In genomic region chr14:50944647-50945413, GRCh38 we compare ENCODE assay signal across 8 cellular contexts. TPM values are rescaled to one million over a fixed set of nuclear protein-coding genes. Genes with fewer than 3 reads are reported as not detected.
A peak's percentile ranks its signal among the peaks of the same experiment; 100 is the strongest.
DNase-seq lines count a peak whose midpoint lies in the region; ATAC-seq, FAIRE-seq and TF ChIP-seq lines count a peak whose summit lies in the region.

No MANE protein-coding gene starts in this region.

- H3K27me3 ChIP-seq in HUES6 (ENCODE audit: control insufficient read depth, insufficient read depth, low read length) (no peaks in the 10 kb centered on the region), SJSA1 (replicated peaks) (no peaks in the 10 kb centered on the region), endocrine pancreas (ENCODE audit: control insufficient read depth, insufficient read depth, low read length) (no peaks in the 10 kb centered on the region), uterus (no peaks in the 10 kb centered on the region)

- peak overlapping the region; percentile 85 to 95 for H3K27ac ChIP-seq in A549
- no peak overlapping the region for H3K27ac ChIP-seq in HUES6 (ENCODE audit: low read depth, low read length)
- H3K27ac ChIP-seq in SJSA1: peak overlapping the region; percentile 48
- H3K27ac ChIP-seq in uterus: peak overlapping the region; percentile 83 to 92

- TF ChIP-seq EP300 in A549 (IDR thresholded peaks at IDR 0.05): no peak

- CTCF ChIA-PET in A549 (lab: Yijun Ruan, JAX): interaction anchor here (0.6 to 5.0 kb wide), 6 partner anchors 8 to 311 kb away, joined by 3 to 29 read pairs (median 4); no protein-coding TSS in a partner anchor

- H3K4me3 ChIP-seq in A549 (peak overlapping the region; percentile 90), HUES6 (ENCODE audit: low read depth, low read length) (peak overlapping the region; percentile 95), SJSA1 (peak overlapping the region; percentile 67), endocrine pancreas (ENCODE audit: control insufficient read depth, insufficient read depth, low read length) (peak overlapping the region; percentile 66), uterus (peak overlapping the region; percentile 74 to 88)

- peak overlapping the region; percentile 85 for H3K4me2 ChIP-seq in A549

- no peak for TF ChIP-seq POLR2A in A549 (IDR thresholded peaks at IDR 0.05; ENCODE audit: low read length)
- no peak for TF ChIP-seq POLR2A in uterus (IDR thresholded peaks at IDR 0.05)

- POLR2A ChIA-PET in A549 (lab: Yijun Ruan, JAX): interaction anchor here (0.6 to 1.9 kb wide), 6 partner anchors 10 to 295 kb away, joined by 3 to 21 read pairs (median 5); partner anchors contain the start of genes TMX1 and TRIM9

- FAIRE-seq in A549 (lab: Jason Lieb, UNC): no peak

- DNase-seq in A549 (ENCODE audit: low read depth in 1 of 2, low spot score in 1 of 2): peak; percentile 63 to 75
- peak; percentile 39 for DNase-seq in GF-D8 (lab: John Stamatoyannopoulos, UW)
- DNase-seq in SJSA1 (ENCODE audit: low read depth in 1 of 2, low spot score in 2 of 2): peak; percentile 49 to 65
- DNase-seq in mucosa of gallbladder (ENCODE audit: low spot score): peak; percentile 23
- peak; percentile 57 to 68 for DNase-seq in uterus
- no peak for DNase-seq in GM19240 (ENCODE audit: insufficient read length, low spot score)

- H3K9ac ChIP-seq in HUES6 (ENCODE audit: low read length): peak overlapping the region; percentile 72
- peak overlapping the region; percentile 57 for H3K9ac ChIP-seq in endocrine pancreas (ENCODE audit: control insufficient read depth, insufficient read depth, low read length)

- intact Hi-C loops in uterus (cut with DNase I; ENCODE audit: low total_unique reads): loop anchor here (10.0 kb wide), 1 partner anchor 290 kb away; no protein-coding TSS in a partner anchor

- H3K36me3 ChIP-seq in HUES6 (ENCODE audit: control insufficient read depth, insufficient read depth, low read length) (peaks cover 12% of the 10 kb centered on the region; the same call in 1 of the 2 replicates), SJSA1 (no peaks in the 10 kb centered on the region), endocrine pancreas (ENCODE audit: control insufficient read depth, insufficient read depth, low read length) (no peaks in the 10 kb centered on the region), uterus (no peaks in the 10 kb centered on the region)

- peak; percentile 71 to 77 for ATAC-seq in A549

- TF ChIP-seq RAD21 in A549 (conservative IDR thresholded peaks at IDR 0.05 in 1 of 2, IDR thresholded peaks at IDR 0.05 in 1 of 2): no peak

- H3K4me1 ChIP-seq in A549 (peaks cover 9% of the 10 kb centered on the region; the same call in 2 of the 3 replicates), HUES6 (ENCODE audit: control insufficient read depth, insufficient read depth, low read length) (peaks cover 16% of the 10 kb centered on the region), SJSA1 (replicated peaks) (peaks cover 11% of the 10 kb centered on the region), endocrine pancreas (ENCODE audit: control insufficient read depth, insufficient read depth, low read length) (no peaks in the 10 kb centered on the region), uterus (no peaks in the 10 kb centered on the region)

- H3K9me3 ChIP-seq in A549: no peaks in the 10 kb centered on the region
- no peaks in the 10 kb centered on the region for H3K9me3 ChIP-seq in HUES6 (ENCODE audit: control insufficient read depth, insufficient read depth, low read depth, low read length)
- H3K9me3 ChIP-seq in SJSA1 (replicated peaks): no peaks in the 10 kb centered on the region
- no peaks in the 10 kb centered on the region for H3K9me3 ChIP-seq in endocrine pancreas (ENCODE audit: control insufficient read depth, low read length)
- H3K9me3 ChIP-seq in uterus: no peaks in the 10 kb centered on the region

- TF ChIP-seq CTCF in A549 (IDR thresholded peaks at IDR 0.05) (no peak), uterus (IDR thresholded peaks at IDR 0.05) (peak in 1 of 4 experiments; percentile 3)

- WGBS in A549 (ENCODE audit: missing lambda C conversion rate): 1% methylated on average over 19 of the region's 29 CpGs

TF ChIP-seq in A549, 52 proteins besides CTCF, POLR2A, EP300 and RAD21:
- no peak for TF ChIP-seq MAZ (IDR thresholded peaks at IDR 0.05; ENCODE audit: borderline replicate concordance, low read depth, low read length)
- TF ChIP-seq BHLHE40 (IDR thresholded peaks at IDR 0.05; ENCODE audit: low read depth, low read length): 0 out of 2 replicates have a peak, but pooled peaks have one; percentile 26
- TF ChIP-seq MAFK (IDR thresholded peaks at IDR 0.05; ENCODE audit: partially characterized antibody): peak; percentile 97
- TF ChIP-seq FOSB (CRISPR knock-in tag; IDR thresholded peaks at IDR 0.05): 0 out of 2 replicates have a peak, but pooled peaks have one; percentile 25
- peak; percentile 52; the same call in 1 of the 2 replicates for TF ChIP-seq PHF8 (IDR thresholded peaks at IDR 0.05; ENCODE audit: borderline replicate concordance, low read depth)
- TF ChIP-seq RARB (CRISPR knock-in tag; IDR thresholded peaks at IDR 0.05): no peak
- TF ChIP-seq NR3C1 (IDR thresholded peaks at IDR 0.05): no peak

RNA-seq across cellular contexts. Expression of gene PYGL, which starts 0.5 kb away (rescaled TPM):
- 119 and 122 TPM in 2 replicates for polyA plus RNA-seq in A549 (2011; rRNA removed)
- 85.1 and 98.4 TPM in 2 replicates for polyA plus RNA-seq in A549 (2012; cell fraction: cytosol; rRNA removed)
- 70.7 and 72.6 TPM in 2 replicates for polyA plus RNA-seq in A549 (2012; cell fraction: nucleus; rRNA removed)
- 95.9 to 112 TPM (median 112 TPM) in 3 replicates for polyA plus RNA-seq in A549 (2017; fragmentation: RNase III; extraction: RNeasy Plus Mini Kit Qiagen cat#74134 plus additional on column Dnase treatment)
- 68.2 and 68.9 TPM in 2 replicates for polyA minus RNA-seq in A549 (2011; rRNA and poly(A)+ RNA removed)
- 32.5 TPM in 2 replicates for total RNA-seq in SJSA1 (2014; rRNA removed; shearing (Covaris generic))
- total RNA-seq in mucosa of gallbladder: 11.2 TPM
- 10 to 100 TPM; 15.4 to 62.4 (median 35.2) TPM for total RNA-seq in uterus
